19 cellular contexts compared by ENCODE assay signal in the genomic region with DNA sequence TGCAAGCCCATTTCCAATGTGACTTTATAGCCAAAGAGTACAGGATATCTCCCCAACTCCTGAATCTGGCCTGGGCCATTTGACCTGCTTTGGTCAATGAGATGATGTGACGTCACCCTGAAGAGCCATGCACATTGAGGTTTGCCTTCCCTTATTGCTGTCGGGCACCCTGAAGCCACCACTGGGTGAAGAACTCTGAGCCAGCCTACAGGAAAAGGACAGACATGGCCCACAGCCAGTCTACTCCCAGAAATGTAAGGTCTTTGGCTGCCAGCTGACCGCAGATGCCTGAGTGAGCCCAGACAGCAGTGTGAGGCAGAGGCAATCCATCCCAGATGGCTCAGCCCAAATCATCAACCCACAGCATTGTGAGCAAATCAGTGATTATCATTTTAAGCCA. TPM values are rescaled to one million over a fixed set of nuclear protein-coding genes. Genes with fewer than 3 reads are reported as not detected.
DNase-seq lines count a peak whose midpoint lies in the region; ATAC-seq and TF ChIP-seq lines count a peak whose summit lies in the region.
"Had no signal": no experiment of that assay in that cellular context is flagged by ENCODE, and none has a peak within 500 bp of the region (broad histone marks: within the 10 kb centered on the region; RNA-seq: fewer than 3 reads in every experiment).

No MANE protein-coding gene starts in this region.

- H3K4me1 Mint-ChIP-seq in nephron, result peaks cover 62% of the 10 kb centered on the region

- H3K9me3 ChIP-seq in SJCRH30 (replicated peaks), result no peaks in the 10 kb centered on the region
- H3K9me3 ChIP-seq: vagina had no signal

- H3K9me3 Mint-ChIP-seq in nephron, result no peaks in the 10 kb centered on the region
- H3K9me3 Mint-ChIP-seq: activated B cell treated with CpG ODN at 0.5 μM for 24 hours, nephron progenitor cell had no signal

- TF ChIP-seq CTCF in AG10803 (conservative IDR thresholded peaks at IDR 0.05; ENCODE audit: low read length) (no peak), foreskin fibroblast (IDR thresholded peaks at IDR 0.05; ENCODE audit: low read depth, low read length) (no peak), nephron (IDR thresholded peaks at IDR 0.05; ENCODE audit: unreplicated experiment in 3 of 3) (no peak)

- peak overlapping the region in 2 of 3 experiments; percentile 8 to 29 for H3K27ac Mint-ChIP-seq in nephron
- H3K27ac Mint-ChIP-seq: activated B cell treated with CpG ODN at 0.5 μM for 24 hours, B cell, nephron progenitor cell had no signal

- H3K4me3 ChIP-seq in AG10803 (ENCODE audit: low read length), result no peak overlapping the region
- H3K4me3 ChIP-seq in foreskin fibroblast (ENCODE audit: low read depth in 1 of 2, low read length in 2 of 2), result no peak overlapping the region
- no peak overlapping the region for H3K4me3 ChIP-seq in SJCRH30
- H3K4me3 ChIP-seq: cardiac muscle cell, vagina had no signal

- no peak overlapping the region for H3K27ac ChIP-seq in SJCRH30
- H3K27ac ChIP-seq: cardiac muscle cell, HL-60, vagina had no signal

- H3K27me3 Mint-ChIP-seq in nephron (ENCODE audit: low read depth), result peaks cover 68% of the 10 kb centered on the region

- no peak for ATAC-seq in GM19455 (IDR thresholded peaks at IDR 0.05; ENCODE audit: unreplicated experiment)

- H3K4me3 Mint-ChIP-seq in nephron, result peak overlapping the region in 1 of 3 experiments; percentile 8
- H3K4me3 Mint-ChIP-seq: activated B cell treated with CpG ODN at 0.5 μM for 24 hours, B cell, nephron progenitor cell had no signal

- DNase-seq in AG10803 (ENCODE audit: low read depth) (peak; percentile 78), RPMI7951 (ENCODE audit: low read depth) (peak; percentile 92), foreskin fibroblast (peak; percentile 40 to 60), NCI-H2081 (lab: John Stamatoyannopoulos, UW) (no peak), GM19238 (ENCODE audit: insufficient read length, low spot score) (no peak), SJCRH30 (no peak)
- DNase-seq: activated B cell treated with CpG ODN at 0.5 μM for 24 hours; activated T-cell treated with anti-CD3 and anti-CD28 coated beads, Interleukin-2, amount 50 U/mL, for 48 hours; erythroblast; nephron progenitor cell; stimulated activated CD4-positive, alpha-beta T cell treated with anti-CD3 and anti-CD28 coated beads, Interleukin-12 subunit alpha, Interleukin-12 subunit beta, amount 100 ng/mL, for 4 hours had no signal

- H3K36me3 ChIP-seq in SJCRH30, result no peaks in the 10 kb centered on the region
- H3K36me3 ChIP-seq: cardiac muscle cell, vagina had no signal

- H3K36me3 Mint-ChIP-seq in nephron (ENCODE audit: low read depth), result no peaks in the 10 kb centered on the region

- no peaks in the 10 kb centered on the region for H3K4me1 ChIP-seq in SJCRH30

- H3K27me3 ChIP-seq in SJCRH30, result no peaks in the 10 kb centered on the region
- H3K27me3 ChIP-seq: vagina had no signal

RNA-seq across cellular contexts. Expression of a gene that starts 3.7 kb away (rescaled TPM):
- total RNA-seq in RPMI7951 (2014; rRNA removed; shearing (Covaris generic)), result 10.2 and 12.6 TPM in 2 replicates
- total RNA-seq in SJCRH30 (2014; rRNA removed; shearing (Covaris generic)), result 0.05 TPM in 1 of 2 replicates, not detected in the other
- total RNA-seq: activated B cell treated with CpG ODN at 0.5 μM for 24 hours, B cell, NCI-H460, SK-MEL-5 had no signal

Comparison
In these comparisons a context has a peak if more than half of its experiments do, and no peak if none do; other contexts are left out.
1. DNase-seq: peak in AG10803 (single experiment), RPMI7951 (single experiment) and foreskin fibroblast (2 of 2); none in NCI-H2081 (0 of 2), GM19238 (single experiment) and SJCRH30 (0 of 2).
2. RNA of a gene that starts 3.7 kb away (total RNA-seq): 10.2 to 12.6 TPM in RPMI7951; 0.05 TPM in SJCRH30; every median in the first group is over 10 times any median in the second.